In genomic region chr21:22585558-22585957, GRCh38 we compare ENCODE assay signal across 13 cellular contexts.
"Had no signal": no experiment of that assay in that cellular context is flagged by ENCODE, and none has a peak within 500 bp of the region (broad histone marks: within the 10 kb centered on the region; RNA-seq: fewer than 3 reads in every experiment).

No MANE protein-coding gene starts in this region.

- H3K9me3 ChIP-seq: psoas muscle, tibial nerve had no signal

- H3K36me3 Mint-ChIP-seq: stimulated activated memory B cell treated with anti-CD40 and anti-IgM and Interleukin-4, amounts not matched to agents 10 μg/mL and 1 μg/mL and 100 μg/mL, for 72 hours had no signal

- H3K4me3 ChIP-seq: cardiac muscle cell, mucosa of descending colon, psoas muscle, spleen, tibial nerve had no signal

- H3K36me3 ChIP-seq: cardiac muscle cell, spleen, tibial nerve had no signal

- H3K27ac ChIP-seq: cardiac muscle cell, foreskin keratinocyte, psoas muscle, spleen, tibial nerve had no signal

- H3K4me1 Mint-ChIP-seq: activated CD4-positive, alpha-beta T cell treated with anti-CD3 and anti-CD28 coated beads, Interleukin-2, amount 10 ng/mL, durations not matched to agents 24 days and 14 days; natural killer cell; stimulated activated memory B cell treated with anti-CD40 and anti-IgM and Interleukin-4, amounts not matched to agents 10 μg/mL and 1 μg/mL and 100 μg/mL, for 72 hours had no signal

- H3K4me1 ChIP-seq: foreskin keratinocyte, psoas muscle, spleen, tibial nerve had no signal

- H3K9me3 Mint-ChIP-seq: activated CD4-positive, alpha-beta T cell treated with anti-CD3 and anti-CD28 coated beads, Interleukin-2, amount 10 ng/mL, durations not matched to agents 24 days and 14 days; activated naive CD4-positive, alpha-beta T cell treated with anti-CD3 and anti-CD28 coated beads for 36 hours; stimulated activated memory B cell treated with anti-CD40 and anti-IgM and Interleukin-4, amounts not matched to agents 10 μg/mL and 1 μg/mL and 100 μg/mL, for 72 hours had no signal

- H3K4me3 Mint-ChIP-seq: activated B cell treated with CpG ODN at 0.5 μM for 24 hours; activated CD4-positive, alpha-beta T cell treated with anti-CD3 and anti-CD28 coated beads, Interleukin-2, amount 10 ng/mL, durations not matched to agents 24 days and 14 days; activated naive CD4-positive, alpha-beta T cell treated with anti-CD3 and anti-CD28 coated beads for 36 hours; natural killer cell; stimulated activated memory B cell treated with anti-CD40 and anti-IgM and Interleukin-4, amounts not matched to agents 10 μg/mL and 1 μg/mL and 100 μg/mL, for 72 hours had no signal

- H3K27me3 Mint-ChIP-seq: activated B cell treated with CpG ODN at 0.5 μM for 24 hours; activated CD4-positive, alpha-beta T cell treated with anti-CD3 and anti-CD28 coated beads, Interleukin-2, amount 10 ng/mL, durations not matched to agents 24 days and 14 days; stimulated activated memory B cell treated with anti-CD40 and anti-IgM and Interleukin-4, amounts not matched to agents 10 μg/mL and 1 μg/mL and 100 μg/mL, for 72 hours had no signal

- DNase-seq: activated B cell treated with CpG ODN at 0.5 μM for 24 hours; activated CD4-positive, alpha-beta T cell treated with anti-CD3 and anti-CD28 coated beads, Interleukin-2, amount 10 ng/mL, durations not matched to agents 24 days and 14 days; activated naive CD4-positive, alpha-beta T cell treated with anti-CD3 and anti-CD28 coated beads for 36 hours; foreskin keratinocyte; mucosa of descending colon; natural killer cell; occipital lobe; psoas muscle; spleen; stimulated activated CD4-positive, alpha-beta T cell treated with anti-CD3 and anti-CD28 coated beads, Interleukin-1b, Interleukin-23, amount 100 ng/mL, for 48 hours had no signal

- H3K27me3 ChIP-seq: cardiac muscle cell, foreskin keratinocyte, spleen, tibial nerve had no signal

- H3K27ac Mint-ChIP-seq: activated B cell treated with CpG ODN at 0.5 μM for 24 hours; activated CD4-positive, alpha-beta T cell treated with anti-CD3 and anti-CD28 coated beads, Interleukin-2, amount 10 ng/mL, durations not matched to agents 24 days and 14 days; activated naive CD4-positive, alpha-beta T cell treated with anti-CD3 and anti-CD28 coated beads for 36 hours; natural killer cell; stimulated activated memory B cell treated with anti-CD40 and anti-IgM and Interleukin-4, amounts not matched to agents 10 μg/mL and 1 μg/mL and 100 μg/mL, for 72 hours had no signal
